9 cellular contexts compared by ENCODE assay signal in genomic region chr12:12415886-12416285, GRCh38.
"Had no signal": no experiment of that assay in that cellular context is flagged by ENCODE, and none has a peak within 500 bp of the region (broad histone marks: within the 10 kb centered on the region; RNA-seq: fewer than 3 reads in every experiment).

No MANE protein-coding gene starts in this region.

- DNase-seq: activated CD4-positive, alpha-beta T cell treated with anti-CD3 and anti-CD28 coated beads for 4 hours; activated naive CD4-positive, alpha-beta T cell treated with anti-CD3 and anti-CD28 coated beads, Interleukin-2, amount 10 ng/mL, durations not matched to agents 7 days and 5 days; colonic mucosa; heart left ventricle; left colon; stimulated activated CD4-positive, alpha-beta T cell treated with anti-CD3 and anti-CD28 coated beads, Interleukin-4, amount 100 ng/mL, for 4 hours; tibial artery had no signal

- H3K36me3 ChIP-seq: cardiac muscle cell, colonic mucosa, heart left ventricle, tibial artery had no signal

- H3K4me1 ChIP-seq: colonic mucosa, heart left ventricle, tibial artery had no signal

- H3K9me3 ChIP-seq: colonic mucosa, tibial artery had no signal

- H3K27ac Mint-ChIP-seq: activated naive CD4-positive, alpha-beta T cell treated with anti-CD3 and anti-CD28 coated beads, Interleukin-2, amount 10 ng/mL, durations not matched to agents 7 days and 5 days; activated T-helper 2 cell treated with anti-CD3 and anti-CD28 coated beads, Interferon-gamma antibody, Interleukin-2, Interleukin-4, amounts not matched to agents 10 μg/mL and 5 μg/mL and 100 μg/mL, durations not matched to agents 14 hours and 24 hours and 36 hours had no signal

- H3K4me3 Mint-ChIP-seq: activated naive CD4-positive, alpha-beta T cell treated with anti-CD3 and anti-CD28 coated beads, Interleukin-2, amount 10 ng/mL, durations not matched to agents 7 days and 5 days had no signal

- ATAC-seq: heart left ventricle, left colon had no signal

- H3K4me3 ChIP-seq: cardiac muscle cell, colonic mucosa, heart left ventricle, tibial artery had no signal

- H3K27ac ChIP-seq: cardiac muscle cell, colonic mucosa, heart left ventricle, tibial artery had no signal

- H3K27me3 Mint-ChIP-seq: activated naive CD4-positive, alpha-beta T cell treated with anti-CD3 and anti-CD28 coated beads, Interleukin-2, amount 10 ng/mL, durations not matched to agents 7 days and 5 days had no signal

- H3K27me3 ChIP-seq: cardiac muscle cell, colonic mucosa, heart left ventricle, tibial artery had no signal
